1 cellular context compared by ENCODE assay signal in genomic region chr1:194654956-194655355, GRCh38.
TF ChIP-seq lines count a peak whose summit lies in the region.

No MANE protein-coding gene starts in this region.

TF ChIP-seq in GM23338, 12 proteins besides CTCF, POLR2A, EP300 and RAD21 (continued from another document):
- TF ChIP-seq REST (IDR thresholded peaks at IDR 0.05; ENCODE audit: unreplicated experiment) (no peak), ZNF114 (CRISPR knock-in tag; IDR thresholded peaks at IDR 0.05) (no peak), CREB1 (CRISPR knock-in tag; IDR thresholded peaks at IDR 0.05; ENCODE audit: low read depth) (no peak), STAT1 (IDR thresholded peaks at IDR 0.05; ENCODE audit: unreplicated experiment) (no peak), EZH2phosphoT487 (IDR thresholded peaks at IDR 0.05; ENCODE audit: unreplicated experiment) (no peak), EZH2 (IDR thresholded peaks at IDR 0.05; ENCODE audit: low read depth, unreplicated experiment) (no peak)
